Comparison of ENCODE assay signal across 23 cellular contexts in the genomic region with DNA sequence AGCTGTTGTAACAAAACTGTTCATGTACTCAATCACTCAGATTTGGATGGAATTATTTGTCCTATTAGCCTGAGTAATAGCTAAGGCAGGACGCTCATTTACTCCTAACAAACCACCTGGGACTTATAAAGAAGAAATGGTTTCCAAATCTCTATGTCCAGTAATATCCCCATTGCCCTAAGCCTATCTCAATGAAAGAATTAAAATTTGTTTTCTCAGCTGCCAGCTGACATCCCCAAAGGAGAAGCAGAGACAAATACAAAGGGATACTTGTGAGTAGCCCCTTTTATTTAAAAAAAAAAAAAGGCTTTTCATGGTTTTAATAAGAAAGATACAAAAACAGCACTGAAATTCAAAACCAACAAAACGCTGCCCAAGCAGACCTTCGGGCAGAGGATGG.
DNase-seq lines count a peak whose midpoint lies in the region; ATAC-seq lines count a peak whose summit lies in the region.
"Had no signal": no experiment of that assay in that cellular context is flagged by ENCODE, and none has a peak within 500 bp of the region (broad histone marks: within the 10 kb centered on the region; RNA-seq: fewer than 3 reads in every experiment).

No MANE protein-coding gene starts in this region.

- no peak overlapping the region for H3K9ac ChIP-seq in neuronal stem cell (ENCODE audit: low read depth, low read length, poor library complexity)
- H3K9ac ChIP-seq: BLaER1 treated with 17β-estradiol and CSF1 and Interleukin-3, amounts not matched to agents 10 nM and 100 nM had no signal

- H3K18ac ChIP-seq in neuronal stem cell (ENCODE audit: low read length) = no peak overlapping the region

- no peak overlapping the region for H2BK5ac ChIP-seq in neuronal stem cell (ENCODE audit: low read length)

- H3K27ac ChIP-seq in neuronal stem cell (replicated peaks; ENCODE audit: low read length) = no peak overlapping the region
- H3K27ac ChIP-seq: 22Rv1; A549; BLaER1 treated with 17β-estradiol and CSF1 and Interleukin-3, amounts not matched to agents 10 nM and 100 nM; C4-2B had no signal

- no peak overlapping the region for H2BK120ac ChIP-seq in neuronal stem cell (ENCODE audit: low read depth, low read length)

- no peaks in the 10 kb centered on the region for H3K36me3 ChIP-seq in neuronal stem cell (replicated peaks in 1 of 2; ENCODE audit: control insufficient read depth in 2 of 2, insufficient read depth in 2 of 2, low read length in 2 of 2)
- H3K36me3 ChIP-seq: BLaER1 treated with 17β-estradiol and CSF1 and Interleukin-3, amounts not matched to agents 10 nM and 100 nM had no signal

- H2BK12ac ChIP-seq in neuronal stem cell (ENCODE audit: low read length) = no peak overlapping the region

- no CpG with 5 or more reads among the region's 3 CpGs for WGBS in neuronal stem cell (ENCODE audit: extremely low coverage in 2 of 2, insufficient read length in 2 of 2, insufficient replicate concordance in 1 of 2), 2 donors

- H3K4me2 ChIP-seq in neuronal stem cell (ENCODE audit: insufficient read depth, low read length, poor library complexity, severe bottlenecking) = no peak overlapping the region
- H3K4me2 ChIP-seq: A549; BLaER1 treated with 17β-estradiol and CSF1 and Interleukin-3, amounts not matched to agents 10 nM and 100 nM had no signal

- H3K9me3 ChIP-seq in neuronal stem cell (replicated peaks in 1 of 2; ENCODE audit: control insufficient read depth in 2 of 2, insufficient read depth in 1 of 2, low read depth in 1 of 2, low read length in 2 of 2) = no peaks in the 10 kb centered on the region
- H3K9me3 ChIP-seq: A549; BLaER1 treated with 17β-estradiol and CSF1 and Interleukin-3, amounts not matched to agents 10 nM and 100 nM had no signal

- H3K79me1 ChIP-seq in neuronal stem cell (ENCODE audit: low read depth, low read length) = no peaks in the 10 kb centered on the region

- no peaks in the 10 kb centered on the region for H3K27me3 ChIP-seq in neuronal stem cell (ENCODE audit: control insufficient read depth in 3 of 3, insufficient read depth in 3 of 3, low read depth in 1 of 3, low read length in 3 of 3)
- H3K27me3 ChIP-seq: BLaER1 treated with 17β-estradiol and CSF1 and Interleukin-3, amounts not matched to agents 10 nM and 100 nM had no signal

- H3K4me1 ChIP-seq in neuronal stem cell (ENCODE audit: control insufficient read depth in 2 of 2, insufficient read depth in 1 of 2, low read depth in 1 of 2, low read length in 2 of 2) = no peaks in the 10 kb centered on the region
- H3K4me1 ChIP-seq: BLaER1 treated with 17β-estradiol and CSF1 and Interleukin-3, amounts not matched to agents 10 nM and 100 nM had no signal

- no peak overlapping the region for H2BK15ac ChIP-seq in neuronal stem cell (ENCODE audit: low read length)

- no peak overlapping the region for H3K4me3 ChIP-seq in neuronal stem cell (ENCODE audit: low read length in 2 of 2)
- H3K4me3 ChIP-seq: A549; BLaER1 treated with 17β-estradiol and CSF1 and Interleukin-3, amounts not matched to agents 10 nM and 100 nM; GM12878 had no signal

- peak; percentile 91 for ATAC-seq in sciatic nerve
- ATAC-seq: A549; CD8-positive, alpha-beta T cell; GM12878 had no signal

- no peak overlapping the region for H4K91ac ChIP-seq in neuronal stem cell (ENCODE audit: low read depth, low read length, poor library complexity)

- no peak overlapping the region for H4K8ac ChIP-seq in neuronal stem cell (ENCODE audit: low read depth, low read length)

- H3K23ac ChIP-seq in neuronal stem cell (ENCODE audit: low read depth, low read length, poor library complexity) = no peak overlapping the region

- H2AK5ac ChIP-seq in neuronal stem cell (ENCODE audit: low read depth, low read length) = no peak overlapping the region

- peak; percentile 36 for DNase-seq in COLO829 (ENCODE audit: low spot score)
- peak; percentile 51 for DNase-seq in LHCN-M2 (ENCODE audit: low read depth)
- DNase-seq in foreskin melanocyte = peak; percentile 34
- no peak for DNase-seq in sciatic nerve (ENCODE audit: low spot score)
- no peak for DNase-seq in NCI-H345 (lab: John Stamatoyannopoulos, UW)
- DNase-seq in activated CD8-positive, alpha-beta memory T cell treated with anti-CD3 and anti-CD28 coated beads, Interleukin-2, amount 50 U/mL, for 48 hours = no peak
- no peak for DNase-seq in neuronal stem cell (ENCODE audit: low spot score)
- no peak for DNase-seq in NCI-H526 (lab: John Stamatoyannopoulos, UW)
- DNase-seq: AML-193; CD4-positive, alpha-beta T cell; CD8-positive, alpha-beta T cell; COR-L47; DMS153; DMS53; DMS79; DND-41; EL; GDM1 had no signal

- intact Hi-C loops in sciatic nerve (cut with DNase I) = loop anchor here (5.0 kb wide), 1 partner anchor 1348 kb away; the partner anchor contains the start of gene NRP2

- H2AFZ ChIP-seq in neuronal stem cell (ENCODE audit: low read length) = no peak overlapping the region

- H3K14ac ChIP-seq in neuronal stem cell (ENCODE audit: low read length) = no peak overlapping the region

- H3K4ac ChIP-seq in neuronal stem cell (ENCODE audit: low read length) = no peak overlapping the region

Comparison
In these comparisons a context has a peak if more than half of its experiments do, and no peak if none do; other contexts are left out.
1. DNase-seq: peak in COLO829 (single experiment), LHCN-M2 (single experiment) and foreskin melanocyte (single experiment); none in sciatic nerve (single experiment), NCI-H345 (single experiment), activated CD8-positive, alpha-beta memory T cell treated with anti-CD3 and anti-CD28 coated beads, Interleukin-2, amount 50 U/mL, for 48 hours (single experiment), neuronal stem cell (single experiment) and NCI-H526 (0 of 2).